2 cellular contexts compared by ENCODE assay signal in genomic region chr2:66144324-66144723, GRCh38.
TF ChIP-seq lines count a peak whose summit lies in the region.
"Not testable (repeated sequence)": the region's sequence is repeated elsewhere in the genome, so short reads cannot be mapped to it uniquely, and the experiment has no call there.

No MANE protein-coding gene starts in this region.

TF ChIP-seq in K562, 482 proteins besides CTCF, POLR2A, EP300 and RAD21:
- TF ChIP-seq FOXA3 (CRISPR knock-in tag; conservative IDR thresholded peaks at IDR 0.05 in 1 of 2, IDR thresholded peaks at IDR 0.05 in 1 of 2): peak in 1 of 2 experiments; percentile 94; a peak in 2 of 4 replicates

TF ChIP-seq in HepG2, 621 proteins besides CTCF, POLR2A, EP300 and RAD21:
- TF ChIP-seq, protein P1, sequence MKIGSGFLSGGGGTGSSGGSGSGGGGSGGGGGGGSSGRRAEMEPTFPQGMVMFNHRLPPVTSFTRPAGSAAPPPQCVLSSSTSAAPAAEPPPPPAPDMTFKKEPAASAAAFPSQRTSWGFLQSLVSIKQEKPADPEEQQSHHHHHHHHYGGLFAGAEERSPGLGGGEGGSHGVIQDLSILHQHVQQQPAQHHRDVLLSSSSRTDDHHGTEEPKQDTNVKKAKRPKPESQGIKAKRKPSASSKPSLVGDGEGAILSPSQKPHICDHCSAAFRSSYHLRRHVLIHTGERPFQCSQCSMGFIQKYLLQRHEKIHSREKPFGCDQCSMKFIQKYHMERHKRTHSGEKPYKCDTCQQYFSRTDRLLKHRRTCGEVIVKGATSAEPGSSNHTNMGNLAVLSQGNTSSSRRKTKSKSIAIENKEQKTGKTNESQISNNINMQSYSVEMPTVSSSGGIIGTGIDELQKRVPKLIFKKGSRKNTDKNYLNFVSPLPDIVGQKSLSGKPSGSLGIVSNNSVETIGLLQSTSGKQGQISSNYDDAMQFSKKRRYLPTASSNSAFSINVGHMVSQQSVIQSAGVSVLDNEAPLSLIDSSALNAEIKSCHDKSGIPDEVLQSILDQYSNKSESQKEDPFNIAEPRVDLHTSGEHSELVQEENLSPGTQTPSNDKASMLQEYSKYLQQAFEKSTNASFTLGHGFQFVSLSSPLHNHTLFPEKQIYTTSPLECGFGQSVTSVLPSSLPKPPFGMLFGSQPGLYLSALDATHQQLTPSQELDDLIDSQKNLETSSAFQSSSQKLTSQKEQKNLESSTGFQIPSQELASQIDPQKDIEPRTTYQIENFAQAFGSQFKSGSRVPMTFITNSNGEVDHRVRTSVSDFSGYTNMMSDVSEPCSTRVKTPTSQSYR (CRISPR knock-in tag; IDR thresholded peaks at IDR 0.05; ENCODE audit: borderline replicate concordance): peak; percentile 82
- TF ChIP-seq FOXA1 (IDR thresholded peaks at IDR 0.05): not testable (repeated sequence)
- peak; percentile 66 for TF ChIP-seq FOXA1 (CRISPR knock-in tag; IDR thresholded peaks at IDR 0.05)
